ENCODE assay signal across 1 cellular context in genomic region chr1:21936366-21937031, GRCh38.
TF ChIP-seq lines count a peak whose summit lies in the region.

No MANE protein-coding gene starts in this region.

TF ChIP-seq in H1, 55 proteins besides CTCF, POLR2A, EP300 and RAD21:
- no peak for TF ChIP-seq KDM1A (IDR thresholded peaks at IDR 0.05; ENCODE audit: borderline replicate concordance, low read length)
- no peak for TF ChIP-seq ATF3 (IDR thresholded peaks at IDR 0.05; ENCODE audit: insufficient read depth, low read depth, low read length)
- TF ChIP-seq RNF2 (IDR thresholded peaks at IDR 0.05; ENCODE audit: borderline replicate concordance, low read depth, low read length, missing control alignments, poor library complexity, severe bottlenecking), result no peak
- no peak for TF ChIP-seq TAF1 (IDR thresholded peaks at IDR 0.05; ENCODE audit: low read depth, low read length)
- no peak for TF ChIP-seq USF2 (IDR thresholded peaks at IDR 0.05; ENCODE audit: low read length)
- TF ChIP-seq POLR2AphosphoS5 (IDR thresholded peaks at IDR 0.05; ENCODE audit: low read depth, low read length), result no peak
- TF ChIP-seq GABPA (IDR thresholded peaks at IDR 0.05; ENCODE audit: borderline replicate concordance, insufficient read depth, low read length), result no peak
- no peak for TF ChIP-seq TBP (IDR thresholded peaks at IDR 0.05; ENCODE audit: low read depth, low read length)
- TF ChIP-seq YY1 (IDR thresholded peaks at IDR 0.05; ENCODE audit: low read depth, low read length), result no peak
- TF ChIP-seq ZNF274 (IDR thresholded peaks at IDR 0.05; ENCODE audit: borderline replicate concordance, extremely low read depth, low read length), result no peak
- no peak for TF ChIP-seq KDM4A (IDR thresholded peaks at IDR 0.05; ENCODE audit: low read depth, low read length, severe bottlenecking)
- no peak for TF ChIP-seq CHD7 (IDR thresholded peaks at IDR 0.05; ENCODE audit: insufficient replicate concordance, low read length)
- no peak for TF ChIP-seq SRF (IDR thresholded peaks at IDR 0.05; ENCODE audit: low read depth, low read length)
